In genomic region chr5:34703767-34704324, GRCh38 we compare ENCODE assay signal across 1 cellular context.
TF ChIP-seq lines count a peak whose summit lies in the region.

No MANE protein-coding gene starts in this region.

TF ChIP-seq in H1, 55 proteins besides CTCF, POLR2A, EP300 and RAD21 (continued from another document):
- TF ChIP-seq, protein P1, sequence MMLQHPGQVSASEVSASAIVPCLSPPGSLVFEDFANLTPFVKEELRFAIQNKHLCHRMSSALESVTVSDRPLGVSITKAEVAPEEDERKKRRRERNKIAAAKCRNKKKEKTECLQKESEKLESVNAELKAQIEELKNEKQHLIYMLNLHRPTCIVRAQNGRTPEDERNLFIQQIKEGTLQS (IDR thresholded peaks at IDR 0.05; ENCODE audit: insufficient read depth, low read depth, low read length) = no peak
- TF ChIP-seq TCF12 (IDR thresholded peaks at IDR 0.05; ENCODE audit: low read depth, low read length) (no peak), HDAC2 (IDR thresholded peaks at IDR 0.05; ENCODE audit: borderline replicate concordance in 1 of 2, low read depth in 2 of 2, low read length in 2 of 2) (0 out of 4 replicates have a peak, but pooled peaks of 1 of the 2 experiments have one; percentile 44), ASH2L (IDR thresholded peaks at IDR 0.05; ENCODE audit: low read length) (peak; percentile 56), KDM5A (IDR thresholded peaks at IDR 0.05; ENCODE audit: low read length) (no peak)
